Comparison of ENCODE assay signal across 14 cellular contexts in the genomic region with DNA sequence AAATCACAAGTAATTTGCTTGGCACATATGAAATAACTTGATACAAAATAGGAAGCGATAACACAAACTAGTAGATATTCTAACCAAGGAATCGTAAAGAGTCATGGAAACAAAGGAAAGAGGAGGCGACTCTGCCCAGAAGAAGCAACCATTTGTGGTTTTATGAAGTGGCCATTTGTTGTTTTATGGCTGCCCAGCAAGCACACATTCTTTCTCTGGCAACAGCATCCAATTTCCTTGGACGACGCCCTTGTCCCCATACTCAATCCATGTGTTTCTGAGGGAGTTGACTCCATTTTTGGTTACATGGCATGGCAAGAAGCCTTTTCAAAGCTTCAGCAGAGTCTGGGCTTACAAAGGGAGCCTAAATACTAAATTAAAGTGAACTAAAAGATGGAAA.
DNase-seq lines count a peak whose midpoint lies in the region; ATAC-seq and TF ChIP-seq lines count a peak whose summit lies in the region.
"Had no signal": no experiment of that assay in that cellular context is flagged by ENCODE, and none has a peak within 500 bp of the region (broad histone marks: within the 10 kb centered on the region; RNA-seq: fewer than 3 reads in every experiment).

No MANE protein-coding gene starts in this region.

- no peak overlapping the region for H2BK20ac ChIP-seq in IMR-90 (ENCODE audit: low read depth, low read length)

- dilution Hi-C loops in IMR-90 (cut with HindIII; ENCODE audit: low sequenced_read_pairs, unreplicated experiment): no loop called here

- CTCF ChIA-PET in activated CD4-positive, alpha-beta T cell treated with anti-CD3 and anti-CD28 coated beads for 36 hours (lab: Charles Lee): interaction anchor here (1.6 kb wide), 1 partner anchor 196 kb away, joined by 5 read pairs; no protein-coding TSS in a partner anchor
- CTCF ChIA-PET in IMR-90 (lab: Yijun Ruan, JAX): no interaction called here

- H4K91ac ChIP-seq in IMR-90 (ENCODE audit: insufficient read depth, low read depth, low read length) (no peak overlapping the region), neuronal stem cell (ENCODE audit: low read depth, low read length, poor library complexity) (no peak overlapping the region)

- intact Hi-C loops in activated CD4-positive, alpha-beta T cell treated with anti-CD3 and anti-CD28 coated beads for 36 hours (cut with DNase I, micrococcal nuclease): loop anchor here (1.0 to 5.0 kb wide), 6 partner anchors 16 to 266 kb away; no protein-coding TSS in a partner anchor
- intact Hi-C loops in IMR-90 (cut with micrococcal nuclease) (no loop called here), left cardiac atrium (cut with DNase I) (no loop called here)
- intact Hi-C loops in activated T-helper 2 cell treated with anti-CD3 and anti-CD28 coated beads, Interferon-gamma antibody, Interleukin-2, Interleukin-4, amounts not matched to agents 10 μg/mL and 5 μg/mL and 100 μg/mL, durations not matched to agents 14 hours and 24 hours and 36 hours (cut with micrococcal nuclease): loop anchor here (1.0 to 5.0 kb wide), 7 partner anchors 15 to 296 kb away; a partner anchor contains a TSS

- WGBS in IMR-90 (ENCODE audit: extremely low coverage in 2 of 2, insufficient read length in 1 of 2), 2 experiments: no CpG with 5 or more reads among the region's 5 CpGs
- no CpG with 5 or more reads among the region's 5 CpGs for WGBS in neuronal stem cell (ENCODE audit: extremely low coverage in 2 of 2, insufficient read length in 2 of 2, insufficient replicate concordance in 1 of 2), 2 donors
- WGBS in tibial nerve, 2 donors: 56 to 63% methylated on average over 5 of the region's 5 CpGs

- peak overlapping the region; percentile 39; the same call in 1 of the 2 replicates for H2AK5ac ChIP-seq in IMR-90 (ENCODE audit: low read depth, low read length)
- no peak overlapping the region for H2AK5ac ChIP-seq in neuronal stem cell (ENCODE audit: low read depth, low read length)

- H3K27me3 ChIP-seq in IMR-90 (ENCODE audit: control insufficient read depth, insufficient read depth, low read length) (no peaks in the 10 kb centered on the region), neuronal stem cell (ENCODE audit: control insufficient read depth in 3 of 3, insufficient read depth in 3 of 3, low read depth in 1 of 3, low read length in 3 of 3) (no peaks in the 10 kb centered on the region), Peyer's patch (no peaks in the 10 kb centered on the region), tibial nerve (no peaks in the 10 kb centered on the region)
- H3K27me3 ChIP-seq: dorsolateral prefrontal cortex had no signal

- H2BK15ac ChIP-seq in IMR-90 (ENCODE audit: low read depth, low read length): no peak overlapping the region
- H2BK15ac ChIP-seq in neuronal stem cell (ENCODE audit: low read length): no peak overlapping the region

- H3K9me3 Mint-ChIP-seq in activated CD4-positive, alpha-beta T cell treated with anti-CD3 and anti-CD28 coated beads for 36 hours (ENCODE audit: low read depth): peaks cover 4% of the 10 kb centered on the region
- peaks cover 4% of the 10 kb centered on the region for H3K9me3 Mint-ChIP-seq in activated T-helper 2 cell treated with anti-CD3 and anti-CD28 coated beads, Interferon-gamma antibody, Interleukin-2, Interleukin-4, amounts not matched to agents 10 μg/mL and 5 μg/mL and 100 μg/mL, durations not matched to agents 14 hours and 24 hours and 36 hours

- peaks cover 74% of the 10 kb centered on the region for H3K4me1 Mint-ChIP-seq in activated CD4-positive, alpha-beta T cell treated with anti-CD3 and anti-CD28 coated beads for 36 hours
- peaks cover 64% of the 10 kb centered on the region for H3K4me1 Mint-ChIP-seq in activated T-helper 2 cell treated with anti-CD3 and anti-CD28 coated beads, Interferon-gamma antibody, Interleukin-2, Interleukin-4, amounts not matched to agents 10 μg/mL and 5 μg/mL and 100 μg/mL, durations not matched to agents 14 hours and 24 hours and 36 hours (ENCODE audit: low read depth)
- H3K4me1 Mint-ChIP-seq: memory B cell had no signal

- no peaks in the 10 kb centered on the region for H3K9me1 ChIP-seq in IMR-90 (ENCODE audit: insufficient read depth, low read length)

- no peaks in the 10 kb centered on the region for H3K27me3 Mint-ChIP-seq in activated CD4-positive, alpha-beta T cell treated with anti-CD3 and anti-CD28 coated beads for 36 hours
- H3K27me3 Mint-ChIP-seq in activated T-helper 2 cell treated with anti-CD3 and anti-CD28 coated beads, Interferon-gamma antibody, Interleukin-2, Interleukin-4, amounts not matched to agents 10 μg/mL and 5 μg/mL and 100 μg/mL, durations not matched to agents 14 hours and 24 hours and 36 hours (ENCODE audit: low read depth): no peaks in the 10 kb centered on the region
- H3K27me3 Mint-ChIP-seq: memory B cell had no signal

- H2BK5ac ChIP-seq in IMR-90 (ENCODE audit: low read depth, low read length, poor library complexity, severe bottlenecking): no peak overlapping the region
- H2BK5ac ChIP-seq in neuronal stem cell (ENCODE audit: low read length): no peak overlapping the region

- no peak for TF ChIP-seq EP300 in tibial nerve (IDR thresholded peaks at IDR 0.05)

- H3K4me3 Mint-ChIP-seq in activated CD4-positive, alpha-beta T cell treated with anti-CD3 and anti-CD28 coated beads for 36 hours: peak overlapping the region; percentile 20
- H3K4me3 Mint-ChIP-seq in activated T-helper 2 cell treated with anti-CD3 and anti-CD28 coated beads, Interferon-gamma antibody, Interleukin-2, Interleukin-4, amounts not matched to agents 10 μg/mL and 5 μg/mL and 100 μg/mL, durations not matched to agents 14 hours and 24 hours and 36 hours (ENCODE audit: low read depth): no peak overlapping the region
- H3K4me3 Mint-ChIP-seq: activated T-cell treated with anti-CD3 and anti-CD28 coated beads, Interleukin-2, amount 50 U/mL, for 4 hours; brain; memory B cell had no signal

- POLR2A ChIA-PET in activated CD4-positive, alpha-beta T cell treated with anti-CD3 and anti-CD28 coated beads for 36 hours (lab: Charles Lee): interaction anchor here (1.5 kb wide), 1 partner anchor 16 kb away, joined by 6 read pairs; no protein-coding TSS in a partner anchor
- POLR2A ChIA-PET in IMR-90 (lab: Charles Lee; ENCODE audit: unreplicated experiment): no interaction called here

- H2AK9ac ChIP-seq in IMR-90 (replicated peaks; ENCODE audit: low read depth, low read length, poor library complexity): peak overlapping the region; percentile 46

- H2BK120ac ChIP-seq in IMR-90 (ENCODE audit: low read depth, low read length): no peak overlapping the region
- no peak overlapping the region for H2BK120ac ChIP-seq in neuronal stem cell (ENCODE audit: low read depth, low read length)

- no peak for ATAC-seq in activated CD4-positive, alpha-beta T cell treated with anti-CD3 and anti-CD28 coated beads for 36 hours
- ATAC-seq in IMR-90 (ENCODE audit: low read depth) (no peak), left cardiac atrium (no peak)

- H3K4me1 ChIP-seq in IMR-90 (ENCODE audit: control insufficient read depth, insufficient read depth, low read length) (peaks cover 7% of the 10 kb centered on the region; the same call in 1 of the 2 replicates), neuronal stem cell (ENCODE audit: control insufficient read depth in 2 of 2, insufficient read depth in 1 of 2, low read depth in 1 of 2, low read length in 2 of 2) (peaks cover 4 to 5% of the 10 kb centered on the region in 2 donors), Peyer's patch (peaks cover 0 to 12% (median 4%) of the 10 kb centered on the region in 4 donors), tibial nerve (no peaks in the 10 kb centered on the region)

- in situ Hi-C loops in IMR-90 (cut with MboI; ENCODE audit: low sequenced_read_pairs): no loop called here

- H3K36me3 Mint-ChIP-seq in activated CD4-positive, alpha-beta T cell treated with anti-CD3 and anti-CD28 coated beads for 36 hours (ENCODE audit: low read depth): peaks cover 12% of the 10 kb centered on the region
- peaks cover 3% of the 10 kb centered on the region for H3K36me3 Mint-ChIP-seq in activated T-helper 2 cell treated with anti-CD3 and anti-CD28 coated beads, Interferon-gamma antibody, Interleukin-2, Interleukin-4, amounts not matched to agents 10 μg/mL and 5 μg/mL and 100 μg/mL, durations not matched to agents 14 hours and 24 hours and 36 hours (ENCODE audit: low read depth)
- H3K36me3 Mint-ChIP-seq: brain, memory B cell had no signal

- H3K4ac ChIP-seq in IMR-90 (ENCODE audit: low read depth, low read length) (no peak overlapping the region), neuronal stem cell (ENCODE audit: low read length) (peak overlapping the region; percentile 10)

- no peak overlapping the region for H3K4me2 ChIP-seq in IMR-90 (ENCODE audit: low read depth, low read length)
- no peak overlapping the region for H3K4me2 ChIP-seq in neuronal stem cell (ENCODE audit: insufficient read depth, low read length, poor library complexity, severe bottlenecking)

- H3K27ac Mint-ChIP-seq in activated CD4-positive, alpha-beta T cell treated with anti-CD3 and anti-CD28 coated beads for 36 hours: peak overlapping the region; percentile 89
- peak overlapping the region; percentile 27 for H3K27ac Mint-ChIP-seq in activated T-helper 2 cell treated with anti-CD3 and anti-CD28 coated beads, Interferon-gamma antibody, Interleukin-2, Interleukin-4, amounts not matched to agents 10 μg/mL and 5 μg/mL and 100 μg/mL, durations not matched to agents 14 hours and 24 hours and 36 hours
- H3K27ac Mint-ChIP-seq: memory B cell had no signal

- no peak for TF ChIP-seq RAD21 in IMR-90 (IDR thresholded peaks at IDR 0.05; ENCODE audit: low read length)

- H3K9me3 ChIP-seq in IMR-90 (ENCODE audit: control insufficient read depth, insufficient read depth, low read length) (no peaks in the 10 kb centered on the region), neuronal stem cell (replicated peaks in 1 of 2; ENCODE audit: control insufficient read depth in 2 of 2, insufficient read depth in 1 of 2, low read depth in 1 of 2, low read length in 2 of 2) (no peaks in the 10 kb centered on the region), Peyer's patch (no peaks in the 10 kb centered on the region), tibial nerve (no peaks in the 10 kb centered on the region)
- H3K9me3 ChIP-seq: ovary had no signal

- H4K5ac ChIP-seq in IMR-90 (ENCODE audit: low read depth, low read length): no peak overlapping the region

- H3K27ac ChIP-seq in IMR-90 (ENCODE audit: insufficient read depth, low read length) (no peak overlapping the region), neuronal stem cell (replicated peaks; ENCODE audit: low read length) (no peak overlapping the region), Peyer's patch (peak overlapping the region in 2 of 4 donors; percentile 18 to 41), tibial nerve (no peak overlapping the region)
- H3K27ac ChIP-seq: dorsolateral prefrontal cortex, ovary had no signal

- H2AFZ ChIP-seq in IMR-90 (replicated peaks; ENCODE audit: low read length, poor library complexity) (peak overlapping the region; percentile 18), neuronal stem cell (ENCODE audit: low read length) (peak overlapping the region; percentile 45)

- no peak overlapping the region for H4K8ac ChIP-seq in IMR-90 (ENCODE audit: low read depth in 2 of 2, low read length in 2 of 2)
- H4K8ac ChIP-seq in neuronal stem cell (ENCODE audit: low read depth, low read length): no peak overlapping the region

- H4K20me1 ChIP-seq in IMR-90 (ENCODE audit: insufficient read depth, low read length): no peaks in the 10 kb centered on the region

- H3K56ac ChIP-seq in IMR-90 (ENCODE audit: extremely low read depth, insufficient read depth, low read length): no peak overlapping the region

- H3K4me3 ChIP-seq in IMR-90 (ENCODE audit: insufficient read depth, low read depth, low read length) (no peak overlapping the region), neuronal stem cell (ENCODE audit: low read length in 2 of 2) (no peak overlapping the region), Peyer's patch (no peak overlapping the region), tibial nerve (no peak overlapping the region)
- H3K4me3 ChIP-seq: dorsolateral prefrontal cortex, ovary had no signal

- no peak for TF ChIP-seq POLR2A in IMR-90 (IDR thresholded peaks at IDR 0.05; ENCODE audit: low read depth, low read length)
- no peak for TF ChIP-seq POLR2A in Peyer's patch (IDR thresholded peaks at IDR 0.05)
- no peak for TF ChIP-seq POLR2A in tibial nerve (IDR thresholded peaks at IDR 0.05)

- H3K23ac ChIP-seq in IMR-90 (ENCODE audit: low read depth, low read length): no peak overlapping the region
- H3K23ac ChIP-seq in neuronal stem cell (ENCODE audit: low read depth, low read length, poor library complexity): no peak overlapping the region

- BruUV-seq in IMR-90 (replicated peaks; lab: Mats Ljungman, UMichigan): no TSS peak

- no peak overlapping the region for H3K9ac ChIP-seq in IMR-90 (ENCODE audit: low read depth, low read length)
- no peak overlapping the region for H3K9ac ChIP-seq in neuronal stem cell (ENCODE audit: low read depth, low read length, poor library complexity)

- DNase-seq in activated CD4-positive, alpha-beta T cell treated with anti-CD3 and anti-CD28 coated beads for 36 hours: no peak
- DNase-seq in activated CD4-positive, alpha-beta T cell treated with anti-CD3 and anti-CD28 coated beads, Interleukin-2, amount 50 U/mL, for 1 hour: no peak
- DNase-seq in IMR-90 (no peak), neuronal stem cell (ENCODE audit: low spot score) (no peak), left cardiac atrium (no peak), Peyer's patch (no peak), tibial nerve (ENCODE audit: low spot score in 2 of 2) (no peak)
- no peak for DNase-seq in activated T-helper 2 cell treated with anti-CD3 and anti-CD28 coated beads, Interferon-gamma antibody, Interleukin-2, Interleukin-4, amounts not matched to agents 10 μg/mL and 5 μg/mL and 100 μg/mL, durations not matched to agents 14 hours and 24 hours and 36 hours (ENCODE audit: low spot score)
- DNase-seq: activated T-cell treated with anti-CD3 and anti-CD28 coated beads, Interleukin-2, amount 50 U/mL, for 4 hours; dorsolateral prefrontal cortex; MM.1S; ovary had no signal

- H3K14ac ChIP-seq in IMR-90 (replicated peaks; ENCODE audit: low read depth, low read length) (no peak overlapping the region), neuronal stem cell (ENCODE audit: low read length) (no peak overlapping the region)

- H2BK12ac ChIP-seq in neuronal stem cell (ENCODE audit: low read length): no peak overlapping the region

- H3K36me3 ChIP-seq in IMR-90 (ENCODE audit: control insufficient read depth, insufficient read depth, low read length): no peaks in the 10 kb centered on the region
- H3K36me3 ChIP-seq in neuronal stem cell (replicated peaks in 1 of 2; ENCODE audit: control insufficient read depth in 2 of 2, insufficient read depth in 2 of 2, low read length in 2 of 2): no peaks in the 10 kb centered on the region
- H3K36me3 ChIP-seq in Peyer's patch: no peaks in the 10 kb centered on the region
- no peaks in the 10 kb centered on the region for H3K36me3 ChIP-seq in tibial nerve
- H3K36me3 ChIP-seq: ovary had no signal

- TF ChIP-seq CTCF in IMR-90 (conservative IDR thresholded peaks at IDR 0.05; ENCODE audit: low read depth, low read length) (no peak), Peyer's patch (IDR thresholded peaks at IDR 0.05) (no peak), tibial nerve (IDR thresholded peaks at IDR 0.05) (no peak)

- H3K79me1 ChIP-seq in IMR-90 (ENCODE audit: low read depth in 1 of 2, low read length in 2 of 2) (no peaks in the 10 kb centered on the region), neuronal stem cell (ENCODE audit: low read depth, low read length) (no peaks in the 10 kb centered on the region)

- H3K18ac ChIP-seq in IMR-90 (ENCODE audit: low read depth, low read length) (no peak overlapping the region), neuronal stem cell (ENCODE audit: low read length) (no peak overlapping the region)

Comparison
In these comparisons a context has a peak if more than half of its experiments do, and no peak if none do; other contexts are left out.
1. intact Hi-C loops: an anchor here in activated CD4-positive, alpha-beta T cell treated with anti-CD3 and anti-CD28 coated beads for 36 hours (1.0 to 5.0 kb wide) and activated T-helper 2 cell treated with anti-CD3 and anti-CD28 coated beads, Interferon-gamma antibody, Interleukin-2, Interleukin-4, amounts not matched to agents 10 μg/mL and 5 μg/mL and 100 μg/mL, durations not matched to agents 14 hours and 24 hours and 36 hours (1.0 to 5.0 kb wide); none called in IMR-90 and left cardiac atrium.